ENCODE assay signal across 1 cellular context in the genomic region with DNA sequence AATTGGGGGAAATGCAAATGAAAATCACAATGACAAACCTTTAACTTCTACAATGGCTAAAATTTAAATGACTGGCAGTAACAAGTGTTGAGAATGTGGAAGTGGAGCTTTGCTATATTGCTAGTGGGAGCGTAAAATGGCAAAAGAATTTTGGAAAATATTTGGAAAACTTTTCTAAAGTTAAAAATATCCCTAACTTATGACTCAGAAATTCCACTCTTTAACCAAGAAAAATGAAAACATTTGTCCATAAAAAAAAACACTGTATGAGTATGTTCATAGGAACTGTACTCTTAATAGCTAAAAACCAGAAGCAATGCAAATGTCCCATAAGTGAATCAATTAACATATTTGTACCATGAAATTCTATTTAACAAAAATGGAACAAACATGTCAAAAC.
TF ChIP-seq lines count a peak whose summit lies in the region.

No MANE protein-coding gene starts in this region.

TF ChIP-seq in HepG2, 621 proteins besides CTCF, POLR2A, EP300 and RAD21:
- TF ChIP-seq KAT2B (IDR thresholded peaks at IDR 0.05; ENCODE audit: borderline replicate concordance, low read depth, low read length) (no peak), ZNF552 (CRISPR knock-in tag; IDR thresholded peaks at IDR 0.05; ENCODE audit: borderline replicate concordance) (no peak), ZNF776 (CRISPR knock-in tag; IDR thresholded peaks at IDR 0.05) (no peak), GZF1 (CRISPR knock-in tag; IDR thresholded peaks at IDR 0.05) (no peak), RARA (CRISPR knock-in tag; IDR thresholded peaks at IDR 0.05) (no peak), ZNF441 (CRISPR knock-in tag; IDR thresholded peaks at IDR 0.05; ENCODE audit: borderline replicate concordance) (no peak), ZNF34 (CRISPR knock-in tag; IDR thresholded peaks at IDR 0.05; ENCODE audit: borderline replicate concordance) (no peak), SAFB2 (CRISPR knock-in tag; IDR thresholded peaks at IDR 0.05; ENCODE audit: borderline replicate concordance, low read depth) (no peak), ZNF329 (CRISPR knock-in tag; IDR thresholded peaks at IDR 0.05; ENCODE audit: low read depth) (no peak), POLR2AphosphoS5 (IDR thresholded peaks at IDR 0.05; ENCODE audit: low read depth, low read length) (no peak), ZNF703 (CRISPR knock-in tag; IDR thresholded peaks at IDR 0.05; ENCODE audit: borderline replicate concordance) (no peak), DMAP1 (CRISPR knock-in tag; IDR thresholded peaks at IDR 0.05) (no peak), RBFOX2 (IDR thresholded peaks at IDR 0.05; ENCODE audit: low read depth, low read length) (no peak), ZNF577 (CRISPR knock-in tag; IDR thresholded peaks at IDR 0.05; ENCODE audit: borderline replicate concordance, low read depth) (no peak)
- TF ChIP-seq, protein P1, sequence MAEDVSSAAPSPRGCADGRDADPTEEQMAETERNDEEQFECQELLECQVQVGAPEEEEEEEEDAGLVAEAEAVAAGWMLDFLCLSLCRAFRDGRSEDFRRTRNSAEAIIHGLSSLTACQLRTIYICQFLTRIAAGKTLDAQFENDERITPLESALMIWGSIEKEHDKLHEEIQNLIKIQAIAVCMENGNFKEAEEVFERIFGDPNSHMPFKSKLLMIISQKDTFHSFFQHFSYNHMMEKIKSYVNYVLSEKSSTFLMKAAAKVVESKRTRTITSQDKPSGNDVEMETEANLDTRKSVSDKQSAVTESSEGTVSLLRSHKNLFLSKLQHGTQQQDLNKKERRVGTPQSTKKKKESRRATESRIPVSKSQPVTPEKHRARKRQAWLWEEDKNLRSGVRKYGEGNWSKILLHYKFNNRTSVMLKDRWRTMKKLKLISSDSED (CRISPR knock-in tag; IDR thresholded peaks at IDR 0.05) = no peak
- TF ChIP-seq, protein P2, sequence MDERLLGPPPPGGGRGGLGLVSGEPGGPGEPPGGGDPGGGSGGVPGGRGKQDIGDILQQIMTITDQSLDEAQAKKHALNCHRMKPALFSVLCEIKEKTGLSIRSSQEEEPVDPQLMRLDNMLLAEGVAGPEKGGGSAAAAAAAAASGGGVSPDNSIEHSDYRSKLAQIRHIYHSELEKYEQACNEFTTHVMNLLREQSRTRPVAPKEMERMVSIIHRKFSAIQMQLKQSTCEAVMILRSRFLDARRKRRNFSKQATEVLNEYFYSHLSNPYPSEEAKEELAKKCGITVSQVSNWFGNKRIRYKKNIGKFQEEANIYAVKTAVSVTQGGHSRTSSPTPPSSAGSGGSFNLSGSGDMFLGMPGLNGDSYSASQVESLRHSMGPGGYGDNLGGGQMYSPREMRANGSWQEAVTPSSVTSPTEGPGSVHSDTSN (CRISPR knock-in tag; IDR thresholded peaks at IDR 0.05) = no peak
- TF ChIP-seq, protein P3, sequence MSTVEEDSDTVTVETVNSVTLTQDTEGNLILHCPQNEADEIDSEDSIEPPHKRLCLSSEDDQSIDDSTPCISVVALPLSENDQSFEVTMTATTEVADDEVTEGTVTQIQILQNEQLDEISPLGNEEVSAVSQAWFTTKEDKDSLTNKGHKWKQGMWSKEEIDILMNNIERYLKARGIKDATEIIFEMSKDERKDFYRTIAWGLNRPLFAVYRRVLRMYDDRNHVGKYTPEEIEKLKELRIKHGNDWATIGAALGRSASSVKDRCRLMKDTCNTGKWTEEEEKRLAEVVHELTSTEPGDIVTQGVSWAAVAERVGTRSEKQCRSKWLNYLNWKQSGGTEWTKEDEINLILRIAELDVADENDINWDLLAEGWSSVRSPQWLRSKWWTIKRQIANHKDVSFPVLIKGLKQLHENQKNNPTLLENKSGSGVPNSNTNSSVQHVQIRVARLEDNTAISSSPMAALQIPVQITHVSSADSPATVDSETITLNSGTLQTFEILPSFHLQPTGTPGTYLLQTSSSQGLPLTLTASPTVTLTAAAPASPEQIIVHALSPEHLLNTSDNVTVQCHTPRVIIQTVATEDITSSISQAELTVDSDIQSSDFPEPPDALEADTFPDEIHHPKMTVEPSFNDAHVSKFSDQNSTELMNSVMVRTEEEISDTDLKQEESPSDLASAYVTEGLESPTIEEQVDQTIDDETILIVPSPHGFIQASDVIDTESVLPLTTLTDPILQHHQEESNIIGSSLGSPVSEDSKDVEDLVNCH (CRISPR knock-in tag; IDR thresholded peaks at IDR 0.05) = no peak
- TF ChIP-seq, protein P4, sequence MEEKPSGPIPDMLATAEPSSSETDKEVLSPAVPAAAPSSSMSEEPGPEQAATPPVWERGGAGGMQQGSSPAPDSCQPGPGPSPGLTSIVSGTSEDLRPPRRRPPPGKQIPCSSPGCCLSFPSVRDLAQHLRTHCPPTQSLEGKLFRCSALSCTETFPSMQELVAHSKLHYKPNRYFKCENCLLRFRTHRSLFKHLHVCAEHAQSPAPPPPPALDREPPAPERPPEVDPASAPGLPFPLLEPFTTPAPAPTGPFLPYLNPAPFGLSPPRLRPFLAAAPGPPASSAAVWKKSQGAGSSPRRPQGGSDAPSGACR (CRISPR knock-in tag; IDR thresholded peaks at IDR 0.05) = no peak
- TF ChIP-seq, protein P5, sequence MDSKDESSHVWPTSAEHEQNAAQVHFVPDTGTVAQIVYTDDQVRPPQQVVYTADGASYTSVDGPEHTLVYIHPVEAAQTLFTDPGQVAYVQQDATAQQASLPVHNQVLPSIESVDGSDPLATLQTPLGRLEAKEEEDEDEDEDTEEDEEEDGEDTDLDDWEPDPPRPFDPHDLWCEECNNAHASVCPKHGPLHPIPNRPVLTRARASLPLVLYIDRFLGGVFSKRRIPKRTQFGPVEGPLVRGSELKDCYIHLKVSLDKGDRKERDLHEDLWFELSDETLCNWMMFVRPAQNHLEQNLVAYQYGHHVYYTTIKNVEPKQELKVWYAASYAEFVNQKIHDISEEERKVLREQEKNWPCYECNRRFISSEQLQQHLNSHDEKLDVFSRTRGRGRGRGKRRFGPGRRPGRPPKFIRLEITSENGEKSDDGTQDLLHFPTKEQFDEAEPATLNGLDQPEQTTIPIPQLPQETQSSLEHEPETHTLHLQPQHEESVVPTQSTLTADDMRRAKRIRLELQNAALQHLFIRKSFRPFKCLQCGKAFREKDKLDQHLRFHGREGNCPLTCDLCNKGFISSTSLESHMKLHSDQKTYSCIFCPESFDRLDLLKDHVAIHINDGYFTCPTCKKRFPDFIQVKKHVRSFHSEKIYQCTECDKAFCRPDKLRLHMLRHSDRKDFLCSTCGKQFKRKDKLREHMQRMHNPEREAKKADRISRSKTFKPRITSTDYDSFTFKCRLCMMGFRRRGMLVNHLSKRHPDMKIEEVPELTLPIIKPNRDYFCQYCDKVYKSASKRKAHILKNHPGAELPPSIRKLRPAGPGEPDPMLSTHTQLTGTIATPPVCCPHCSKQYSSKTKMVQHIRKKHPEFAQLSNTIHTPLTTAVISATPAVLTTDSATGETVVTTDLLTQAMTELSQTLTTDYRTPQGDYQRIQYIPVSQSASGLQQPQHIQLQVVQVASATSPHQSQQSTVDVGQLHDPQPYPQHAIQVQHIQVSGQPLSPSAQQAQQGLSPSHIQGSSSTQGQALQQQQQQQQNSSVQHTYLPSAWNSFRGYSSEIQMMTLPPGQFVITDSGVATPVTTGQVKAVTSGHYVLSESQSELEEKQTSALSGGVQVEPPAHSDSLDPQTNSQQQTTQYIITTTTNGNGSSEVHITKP (CRISPR knock-in tag; IDR thresholded peaks at IDR 0.05; ENCODE audit: low read depth) = no peak
- TF ChIP-seq, protein P6, sequence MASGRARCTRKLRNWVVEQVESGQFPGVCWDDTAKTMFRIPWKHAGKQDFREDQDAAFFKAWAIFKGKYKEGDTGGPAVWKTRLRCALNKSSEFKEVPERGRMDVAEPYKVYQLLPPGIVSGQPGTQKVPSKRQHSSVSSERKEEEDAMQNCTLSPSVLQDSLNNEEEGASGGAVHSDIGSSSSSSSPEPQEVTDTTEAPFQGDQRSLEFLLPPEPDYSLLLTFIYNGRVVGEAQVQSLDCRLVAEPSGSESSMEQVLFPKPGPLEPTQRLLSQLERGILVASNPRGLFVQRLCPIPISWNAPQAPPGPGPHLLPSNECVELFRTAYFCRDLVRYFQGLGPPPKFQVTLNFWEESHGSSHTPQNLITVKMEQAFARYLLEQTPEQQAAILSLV (CRISPR knock-in tag; IDR thresholded peaks at IDR 0.05; ENCODE audit: borderline replicate concordance) = no peak
